Comparison of ENCODE assay signal across 8 cellular contexts in genomic region chr1:24149854-24150227, GRCh38. TPM values are rescaled to one million over a fixed set of nuclear protein-coding genes. Genes with fewer than 3 reads are reported as not detected.
A peak's percentile ranks its signal among the peaks of the same experiment; 100 is the strongest.
DNase-seq lines count a peak whose midpoint lies in the region; ATAC-seq and TF ChIP-seq lines count a peak whose summit lies in the region.

No MANE protein-coding gene starts in this region.

- H3K4me3 ChIP-seq in HUES48 (ENCODE audit: low read depth, low read length) (no peak overlapping the region), gastroesophageal sphincter (no peak overlapping the region), aorta (ENCODE audit: low read length in 2 of 2) (no peak overlapping the region)

- H3K9ac ChIP-seq in HUES48 (ENCODE audit: low read depth, low read length), result peak overlapping the region; percentile 48

- intact Hi-C loops in aorta (cut with DNase I), result no loop called here

- peak; percentile 5 for ATAC-seq in gastroesophageal sphincter
- ATAC-seq in GM18861 (IDR thresholded peaks at IDR 0.05; ENCODE audit: unreplicated experiment), result no peak
- ATAC-seq in HG03039 (IDR thresholded peaks at IDR 0.05; ENCODE audit: unreplicated experiment), result no peak
- no peak for ATAC-seq in aorta (ENCODE audit: low FRiP score)

- H3K27me3 ChIP-seq in HUES48 (ENCODE audit: control insufficient read depth, insufficient read depth, low read length), result no peaks in the 10 kb centered on the region
- H3K27me3 ChIP-seq in gastroesophageal sphincter, result peaks cover 48% of the 10 kb centered on the region
- H3K27me3 ChIP-seq in aorta (ENCODE audit: control insufficient read depth in 1 of 2, insufficient read depth in 2 of 2, low read length in 1 of 2), result no peaks in the 10 kb centered on the region

- H3K27ac ChIP-seq in HUES48 (ENCODE audit: low read depth, low read length) (peak overlapping the region; percentile 22), gastroesophageal sphincter (no peak overlapping the region), aorta (ENCODE audit: low read depth in 1 of 2, low read length in 2 of 2) (no peak overlapping the region)

- TF ChIP-seq EP300 in gastroesophageal sphincter (IDR thresholded peaks at IDR 0.05), result no peak

- H3K9me3 ChIP-seq in HUES48 (ENCODE audit: control insufficient read depth, insufficient read depth, low read length) (no peaks in the 10 kb centered on the region), gastroesophageal sphincter (no peaks in the 10 kb centered on the region), aorta (ENCODE audit: control insufficient read depth, low read length) (no peaks in the 10 kb centered on the region)

- H3K4me1 ChIP-seq in HUES48 (ENCODE audit: control insufficient read depth, insufficient read depth, low read length) (peaks cover 23% of the 10 kb centered on the region), gastroesophageal sphincter (peaks cover 0 to 12% (median 0%) of the 10 kb centered on the region in 3 donors), aorta (ENCODE audit: control insufficient read depth in 1 of 2, insufficient read depth in 2 of 2, low read length in 2 of 2) (no peaks in the 10 kb centered on the region)

- TF ChIP-seq POLR2A in gastroesophageal sphincter (IDR thresholded peaks at IDR 0.05), result no peak

- WGBS in gastroesophageal sphincter (ENCODE audit: low coverage in 1 of 2), 2 donors, result 58 to 79% methylated on average over 5 to 6 of the region's 6 CpGs
- 67 to 71% methylated on average over 6 of the region's 6 CpGs for WGBS in aorta, 2 donors

- peak; percentile 30 for DNase-seq in activated CD4-positive, alpha-beta T cell treated with anti-CD3 and anti-CD28 coated beads, Interleukin-2, amount 50 U/mL, for 4 hours
- peak; percentile 36 to 54 for DNase-seq in stimulated activated CD4-positive, alpha-beta T cell treated with anti-CD3 and anti-CD28 coated beads, Interleukin-2, amount 100 ng/mL, for 48 hours
- DNase-seq in NCI-H345 treated with DMSO at 0.1 percent for 48 hours (lab: John Stamatoyannopoulos, UW; ENCODE audit: unreplicated experiment) (no peak), aorta (no peak)

- H3K36me3 ChIP-seq in HUES48 (ENCODE audit: control insufficient read depth, insufficient read depth, low read length) (no peaks in the 10 kb centered on the region), gastroesophageal sphincter (no peaks in the 10 kb centered on the region), aorta (ENCODE audit: control insufficient read depth in 1 of 2, insufficient read depth in 2 of 2, low read length in 1 of 2) (no peaks in the 10 kb centered on the region)

- TF ChIP-seq CTCF in gastroesophageal sphincter (IDR thresholded peaks at IDR 0.05), result no peak

RNA-seq across cellular contexts. Expression of gene IL22RA1, which starts 6.9 kb away (rescaled TPM):
- total RNA-seq in gastroesophageal sphincter (under 1 TPM in 2 of 4 donors, not detected in 2; 0.57 to 0.58 TPM), aorta (under 1 TPM; 0.18 to 0.23 TPM)
- 1 to 10 TPM in 1 of 2 donors, not detected in 1; 2.4 TPM for polyA plus RNA-seq in aorta

RNA-seq across cellular contexts. Expression of gene IFNLR1, which starts 37.2 kb away (rescaled TPM):
- total RNA-seq in gastroesophageal sphincter (1 to 10 TPM in 3 of 4 donors, under 1 TPM in 1; 0.93 to 2.8 (median 1.2) TPM), aorta (under 1 TPM; 0.23 to 0.42 TPM)
- 1 to 10 TPM in 1 of 2 donors, under 1 TPM in 1; 0.15 to 1.9 TPM for polyA plus RNA-seq in aorta

RNA-seq across cellular contexts. Expression of gene MYOM3, which starts 37.9 kb away (rescaled TPM):
- total RNA-seq in gastroesophageal sphincter (1 to 10 TPM in 1 of 4 donors, under 1 TPM in 1, not detected in 2; 0.31 to 2.4 TPM), aorta (1 to 10 TPM in 1 of 2 donors, under 1 TPM in 1; 0.78 to 1.9 TPM)
- polyA plus RNA-seq in aorta, result 1 to 10 TPM in 1 of 2 donors, under 1 TPM in 1; 0.59 to 1.1 TPM

Comparison
In these comparisons a context has a peak if more than half of its experiments do, and no peak if none do; other contexts are left out.
1. DNase-seq: peak in activated CD4-positive, alpha-beta T cell treated with anti-CD3 and anti-CD28 coated beads, Interleukin-2, amount 50 U/mL, for 4 hours (2 of 2) and stimulated activated CD4-positive, alpha-beta T cell treated with anti-CD3 and anti-CD28 coated beads, Interleukin-2, amount 100 ng/mL, for 48 hours (2 of 2); none in NCI-H345 treated with DMSO at 0.1 percent for 48 hours (single experiment) and aorta (0 of 2).